In the genomic region with DNA sequence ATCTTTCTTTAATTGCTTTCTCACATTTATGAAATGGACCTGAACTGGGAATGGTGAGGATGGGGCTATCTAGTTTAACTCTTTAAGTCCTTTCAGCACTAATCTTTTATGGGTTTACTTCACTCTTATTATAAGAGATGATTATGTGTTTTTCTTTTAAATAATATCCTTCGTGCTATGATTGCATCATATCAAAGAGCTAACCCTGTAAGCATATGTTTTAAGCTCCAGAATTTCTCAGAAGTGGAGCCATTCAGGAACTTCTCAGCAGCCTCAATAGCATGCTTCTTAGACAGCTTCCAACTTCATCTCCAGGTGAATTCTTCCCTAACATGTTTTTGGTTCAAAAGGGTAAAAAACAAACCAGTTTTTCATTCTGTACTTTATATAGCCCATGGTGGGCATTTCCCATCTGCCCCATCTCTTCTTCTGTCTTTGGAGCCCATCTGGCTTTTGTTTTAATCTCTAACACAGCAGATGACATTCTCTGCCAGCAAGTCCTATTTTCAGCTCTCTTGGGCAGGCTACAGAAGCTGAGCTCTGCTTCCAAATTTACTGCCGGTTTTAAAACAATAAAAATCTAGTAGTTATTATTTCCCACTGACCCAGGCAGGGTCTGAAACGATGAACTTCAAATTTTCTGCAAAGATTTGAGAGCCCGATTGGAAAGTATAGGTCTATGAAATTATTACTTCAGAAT, we compare ENCODE assay signal across 21 cellular contexts. TPM values are rescaled to one million over a fixed set of nuclear protein-coding genes. Genes with fewer than 3 reads are reported as not detected.
A peak's percentile ranks its signal among the peaks of the same experiment; 100 is the strongest.
DNase-seq lines count a peak whose midpoint lies in the region; ATAC-seq and TF ChIP-seq lines count a peak whose summit lies in the region.
"Had no signal": no experiment of that assay in that cellular context is flagged by ENCODE, and none has a peak within 500 bp of the region (broad histone marks: within the 10 kb centered on the region; RNA-seq: fewer than 3 reads in every experiment).

No MANE protein-coding gene starts in this region.

- no peaks in the 10 kb centered on the region for H3K36me3 Mint-ChIP-seq in activated naive CD4-positive, alpha-beta T cell treated with anti-CD3 and anti-CD28 coated beads, Interleukin-2, amount 10 ng/mL, durations not matched to agents 7 days and 5 days
- H3K36me3 Mint-ChIP-seq in activated CD4-positive, alpha-beta T cell treated with anti-CD3 and anti-CD28 coated beads for 36 hours (ENCODE audit: low read depth), result no peaks in the 10 kb centered on the region

- DNase-seq in Ammon's horn (ENCODE audit: low spot score) (peak; percentile 13), right cardiac atrium (no peak)
- no peak for DNase-seq in activated naive CD4-positive, alpha-beta T cell treated with anti-CD3 and anti-CD28 coated beads, Interleukin-2, amount 10 ng/mL, durations not matched to agents 7 days and 5 days
- no peak for DNase-seq in activated CD4-positive, alpha-beta T cell treated with anti-CD3 and anti-CD28 coated beads for 36 hours
- DNase-seq: ACHN, DMS79, KG1, NCI-H1092, NCI-H1930, NCI-H748 treated with DMSO at 0.1 percent for 48 hours, SHP77, SW 1271 had no signal

- H3K4me1 ChIP-seq in BLaER1 treated with 17β-estradiol and CSF1 and Interleukin-3, amounts not matched to agents 10 nM and 100 nM, result peaks cover 0 to 20% (median 13%) of the 10 kb centered on the region in 10 experiments; a peak in 14 of 20 replicates
- no peaks in the 10 kb centered on the region for H3K4me1 ChIP-seq in right cardiac atrium (ENCODE audit: control insufficient read depth, insufficient read depth, low read length)

- H3K9me3 Mint-ChIP-seq in activated naive CD4-positive, alpha-beta T cell treated with anti-CD3 and anti-CD28 coated beads, Interleukin-2, amount 10 ng/mL, durations not matched to agents 7 days and 5 days, result no peaks in the 10 kb centered on the region
- peaks cover 4% of the 10 kb centered on the region for H3K9me3 Mint-ChIP-seq in activated CD4-positive, alpha-beta T cell treated with anti-CD3 and anti-CD28 coated beads for 36 hours (ENCODE audit: low read depth)

- no peak overlapping the region for H3K4me3 ChIP-seq in BLaER1 treated with 17β-estradiol and CSF1 and Interleukin-3, amounts not matched to agents 10 nM and 100 nM
- H3K4me3 ChIP-seq in right cardiac atrium (ENCODE audit: low read length), result peak overlapping the region; percentile 46

- peaks cover 23% of the 10 kb centered on the region for H3K27me3 Mint-ChIP-seq in activated naive CD4-positive, alpha-beta T cell treated with anti-CD3 and anti-CD28 coated beads, Interleukin-2, amount 10 ng/mL, durations not matched to agents 7 days and 5 days
- H3K27me3 Mint-ChIP-seq in activated CD4-positive, alpha-beta T cell treated with anti-CD3 and anti-CD28 coated beads for 36 hours, result peaks cover 51% of the 10 kb centered on the region

- no peak overlapping the region for H3K9ac ChIP-seq in BLaER1 treated with 17β-estradiol and CSF1 and Interleukin-3, amounts not matched to agents 10 nM and 100 nM

- 0 out of 22 replicates have a peak overlapping the region, but pooled peaks of 1 of the 11 experiments have one; percentile 45 for H3K27ac ChIP-seq in BLaER1 treated with 17β-estradiol and CSF1 and Interleukin-3, amounts not matched to agents 10 nM and 100 nM
- H3K27ac ChIP-seq in VCaP, result peak overlapping the region; percentile 21; the same call in 1 of the 2 replicates
- H3K27ac ChIP-seq in right cardiac atrium (ENCODE audit: low read length), result peak overlapping the region; percentile 79
- H3K27ac ChIP-seq: C4-2B, HL-60 had no signal

- H4K20me1 ChIP-seq in BLaER1 treated with 17β-estradiol and CSF1 and Interleukin-3, amounts not matched to agents 10 nM and 100 nM, result no peaks in the 10 kb centered on the region

- no peak for ATAC-seq in right cardiac atrium
- ATAC-seq in GM19035 (IDR thresholded peaks at IDR 0.05; ENCODE audit: unreplicated experiment), result no peak
- ATAC-seq in HG03175 (IDR thresholded peaks at IDR 0.05; ENCODE audit: unreplicated experiment), result no peak
- no peak for ATAC-seq in activated CD4-positive, alpha-beta T cell treated with anti-CD3 and anti-CD28 coated beads for 36 hours

- WGBS in right cardiac atrium, result 72% methylated on average over 4 of the region's 4 CpGs

- H3K4me3 Mint-ChIP-seq in activated naive CD4-positive, alpha-beta T cell treated with anti-CD3 and anti-CD28 coated beads, Interleukin-2, amount 10 ng/mL, durations not matched to agents 7 days and 5 days, result no peak overlapping the region
- H3K4me3 Mint-ChIP-seq in activated CD4-positive, alpha-beta T cell treated with anti-CD3 and anti-CD28 coated beads for 36 hours, result no peak overlapping the region

- TF ChIP-seq CTCF in VCaP (conservative IDR thresholded peaks at IDR 0.05), result no peak

- peak overlapping the region in 7 of 11 experiments; percentile 33 to 72 (median 47); a peak in 13 of 22 replicates for H3K4me2 ChIP-seq in BLaER1 treated with 17β-estradiol and CSF1 and Interleukin-3, amounts not matched to agents 10 nM and 100 nM

- no peaks in the 10 kb centered on the region for H3K27me3 ChIP-seq in BLaER1 treated with 17β-estradiol and CSF1 and Interleukin-3, amounts not matched to agents 10 nM and 100 nM
- H3K27me3 ChIP-seq in right cardiac atrium (ENCODE audit: control insufficient read depth, insufficient read depth), result no peaks in the 10 kb centered on the region

- intact Hi-C loops in right cardiac atrium (cut with DNase I), result no loop called here
- intact Hi-C loops in activated CD4-positive, alpha-beta T cell treated with anti-CD3 and anti-CD28 coated beads for 36 hours (cut with DNase I, micrococcal nuclease), result no loop called here

- no peaks in the 10 kb centered on the region for H3K9me3 ChIP-seq in BLaER1 treated with 17β-estradiol and CSF1 and Interleukin-3, amounts not matched to agents 10 nM and 100 nM (replicated peaks in 1 of 11)
- no peaks in the 10 kb centered on the region for H3K9me3 ChIP-seq in right cardiac atrium (ENCODE audit: control insufficient read depth, low read length)

- POLR2A ChIA-PET in activated CD4-positive, alpha-beta T cell treated with anti-CD3 and anti-CD28 coated beads for 36 hours (lab: Charles Lee), result no interaction called here

- peaks cover 6% of the 10 kb centered on the region for H3K4me1 Mint-ChIP-seq in activated naive CD4-positive, alpha-beta T cell treated with anti-CD3 and anti-CD28 coated beads, Interleukin-2, amount 10 ng/mL, durations not matched to agents 7 days and 5 days
- H3K4me1 Mint-ChIP-seq in activated CD4-positive, alpha-beta T cell treated with anti-CD3 and anti-CD28 coated beads for 36 hours, result peaks cover 17% of the 10 kb centered on the region

- H3K27ac Mint-ChIP-seq in activated naive CD4-positive, alpha-beta T cell treated with anti-CD3 and anti-CD28 coated beads, Interleukin-2, amount 10 ng/mL, durations not matched to agents 7 days and 5 days, result no peak overlapping the region
- H3K27ac Mint-ChIP-seq in activated CD4-positive, alpha-beta T cell treated with anti-CD3 and anti-CD28 coated beads for 36 hours, result no peak overlapping the region

- no peaks in the 10 kb centered on the region for H3K36me3 ChIP-seq in BLaER1 treated with 17β-estradiol and CSF1 and Interleukin-3, amounts not matched to agents 10 nM and 100 nM

- CTCF ChIA-PET in activated naive CD4-positive, alpha-beta T cell treated with anti-CD3 and anti-CD28 coated beads, Interleukin-2, amount 10 ng/mL, durations not matched to agents 7 days and 5 days (lab: Charles Lee), result no interaction called here
- CTCF ChIA-PET in activated CD4-positive, alpha-beta T cell treated with anti-CD3 and anti-CD28 coated beads for 36 hours (lab: Charles Lee), result interaction anchor here (0.8 kb wide), 2 partner anchors 26 to 142 kb away, joined by 3 read pairs; no protein-coding TSS in a partner anchor

RNA-seq across cellular contexts. Expression of gene IL1RAP, which starts 26.8 kb away (rescaled TPM):
- total RNA-seq in right cardiac atrium, result 1 to 10 TPM; 3.7 to 8.5 (median 6.9) TPM
- polyA plus RNA-seq in right cardiac atrium, result 1.6 TPM
- 10 to 100 TPM; 12.1 to 16.1 TPM for total RNA-seq in activated CD4-positive, alpha-beta T cell treated with anti-CD3 and anti-CD28 coated beads for 36 hours

RNA-seq across cellular contexts. Expression of gene TMEM207, which starts 37.4 kb away (rescaled TPM):
- not detected for total RNA-seq in right cardiac atrium
- polyA plus RNA-seq in right cardiac atrium, result not detected
- total RNA-seq in activated CD4-positive, alpha-beta T cell treated with anti-CD3 and anti-CD28 coated beads for 36 hours, result not detected
- total RNA-seq: HT-29, NCI-H460, OCI-LY7 had no signal
